8 cellular contexts compared by ENCODE assay signal in genomic region chr3:129439381-129439816, GRCh38. TPM values are rescaled to one million over a fixed set of nuclear protein-coding genes. Genes with fewer than 3 reads are reported as not detected.
DNase-seq lines count a peak whose midpoint lies in the region; ATAC-seq and TF ChIP-seq lines count a peak whose summit lies in the region.

No MANE protein-coding gene starts in this region.

- H3K4me1 Mint-ChIP-seq in stimulated activated memory B cell treated with anti-CD40 and anti-IgM and Interleukin-4, amounts not matched to agents 10 μg/mL and 1 μg/mL and 100 μg/mL, for 72 hours = peaks cover 58% of the 10 kb centered on the region

- no peak for DNase-seq in AG09309 (ENCODE audit: low read depth)
- DNase-seq in UCSD-AML1 (lab: John Stamatoyannopoulos, UW; ENCODE audit: unreplicated experiment) = peak; percentile 70
- peak; percentile 29 for DNase-seq in dermis blood vessel endothelial cell
- peak; percentile 61 for DNase-seq in medulla oblongata (ENCODE audit: extremely low spot score)
- no peak for DNase-seq in NK-92 (lab: John Stamatoyannopoulos, UW; ENCODE audit: unreplicated experiment)

- TF ChIP-seq CTCF in AG09309 (IDR thresholded peaks at IDR 0.05; ENCODE audit: control insufficient read depth, insufficient read depth, low read depth, low read length, missing control alignments) = no peak

- no peak for TF ChIP-seq RAD21 in Ishikawa (IDR thresholded peaks at IDR 0.05; ENCODE audit: low read depth)

- 0 out of 2 replicates have a peak, but pooled peaks have one; percentile 24 for TF ChIP-seq EP300 in Ishikawa (IDR thresholded peaks at IDR 0.05; ENCODE audit: borderline replicate concordance)

- H3K36me3 Mint-ChIP-seq in stimulated activated memory B cell treated with anti-CD40 and anti-IgM and Interleukin-4, amounts not matched to agents 10 μg/mL and 1 μg/mL and 100 μg/mL, for 72 hours = peaks cover 27% of the 10 kb centered on the region

- H3K4me3 Mint-ChIP-seq in stimulated activated memory B cell treated with anti-CD40 and anti-IgM and Interleukin-4, amounts not matched to agents 10 μg/mL and 1 μg/mL and 100 μg/mL, for 72 hours = peak overlapping the region; percentile 84

- no peaks in the 10 kb centered on the region for H3K27me3 Mint-ChIP-seq in stimulated activated memory B cell treated with anti-CD40 and anti-IgM and Interleukin-4, amounts not matched to agents 10 μg/mL and 1 μg/mL and 100 μg/mL, for 72 hours

- no peaks in the 10 kb centered on the region for H3K9me3 Mint-ChIP-seq in stimulated activated memory B cell treated with anti-CD40 and anti-IgM and Interleukin-4, amounts not matched to agents 10 μg/mL and 1 μg/mL and 100 μg/mL, for 72 hours

- H3K4me3 ChIP-seq in AG09309 (ENCODE audit: control insufficient read depth, low read depth, low read length) = peak overlapping the region; percentile 94

- ATAC-seq in GM19395 (IDR thresholded peaks at IDR 0.05; ENCODE audit: unreplicated experiment) = peak; percentile 27
- ATAC-seq in stimulated activated memory B cell treated with anti-CD40 and anti-IgM and Interleukin-4, amounts not matched to agents 10 μg/mL and 1 μg/mL and 100 μg/mL, for 72 hours = peak; percentile 65

- peak overlapping the region; percentile 82 for H3K27ac Mint-ChIP-seq in stimulated activated memory B cell treated with anti-CD40 and anti-IgM and Interleukin-4, amounts not matched to agents 10 μg/mL and 1 μg/mL and 100 μg/mL, for 72 hours

TF ChIP-seq in Ishikawa, 13 proteins besides CTCF, POLR2A, EP300 and RAD21:
- TF ChIP-seq ZBTB7A (IDR thresholded peaks at IDR 0.05; ENCODE audit: low read depth) = peak; percentile 84
- TF ChIP-seq FOXM1 (IDR thresholded peaks at IDR 0.05; ENCODE audit: borderline replicate concordance, low read depth) = 0 out of 2 replicates have a peak, but pooled peaks have one; percentile 29
- TF ChIP-seq, protein P1, sequence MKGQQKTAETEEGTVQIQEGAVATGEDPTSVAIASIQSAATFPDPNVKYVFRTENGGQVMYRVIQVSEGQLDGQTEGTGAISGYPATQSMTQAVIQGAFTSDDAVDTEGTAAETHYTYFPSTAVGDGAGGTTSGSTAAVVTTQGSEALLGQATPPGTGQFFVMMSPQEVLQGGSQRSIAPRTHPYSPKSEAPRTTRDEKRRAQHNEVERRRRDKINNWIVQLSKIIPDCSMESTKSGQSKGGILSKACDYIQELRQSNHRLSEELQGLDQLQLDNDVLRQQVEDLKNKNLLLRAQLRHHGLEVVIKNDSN (IDR thresholded peaks at IDR 0.05) = no peak
- TF ChIP-seq REST (IDR thresholded peaks at IDR 0.05; ENCODE audit: low read depth) = 0 out of 2 replicates have a peak, but pooled peaks have one; percentile 19
- no peak for TF ChIP-seq YY1 (IDR thresholded peaks at IDR 0.05; ENCODE audit: low read depth)
- TF ChIP-seq EGR1 (IDR thresholded peaks at IDR 0.05) = no peak
TF ChIP-seq in Ishikawa: peak in this region for 3.

RNA-seq across cellular contexts. Expression of gene MBD4, which starts 0.3 kb away (rescaled TPM):
- 26.4 and 30.4 TPM in 2 replicates for total RNA-seq in dermis blood vessel endothelial cell

RNA-seq across cellular contexts. Expression of gene IFT122, which starts 0.6 kb away (rescaled TPM):
- 28.4 and 43.5 TPM in 2 replicates for total RNA-seq in dermis blood vessel endothelial cell

RNA-seq across cellular contexts. Expression of gene EFCAB12, which starts 11.0 kb away (rescaled TPM):
- not detected in 2 replicates for total RNA-seq in dermis blood vessel endothelial cell

Comparison
In these comparisons a context has a peak if more than half of its experiments do, and no peak if none do; other contexts are left out.
1. DNase-seq: peak in UCSD-AML1 (single experiment), dermis blood vessel endothelial cell (single experiment) and medulla oblongata (single experiment); none in AG09309 (single experiment) and NK-92 (single experiment).